Comparison of ENCODE assay signal across 8 cellular contexts in genomic region chr3:46695177-46695961, GRCh38. TPM values are rescaled to one million over a fixed set of nuclear protein-coding genes. Genes with fewer than 3 reads are reported as not detected.
A peak's percentile ranks its signal among the peaks of the same experiment; 100 is the strongest.
DNase-seq lines count a peak whose midpoint lies in the region; ATAC-seq and TF ChIP-seq lines count a peak whose summit lies in the region.

No MANE protein-coding gene starts in this region.

- peaks cover 2% of the 10 kb centered on the region for H3K27me3 Mint-ChIP-seq in stimulated activated naive CD8-positive, alpha-beta T cell treated with anti-CD3 and anti-CD28 coated beads, Interleukin-15, Interleukin-2, amounts not matched to agents 100 ng/mL and 50 ng/mL, for 24 hours

- DNase-seq in AG09319 (ENCODE audit: extremely low read depth, low read depth) (no peak), HK-2 (ENCODE audit: unreplicated experiment) (peak; percentile 17), UCSD-AML1 (lab: John Stamatoyannopoulos, UW; ENCODE audit: unreplicated experiment) (peak; percentile 83), left lobe of liver (ENCODE audit: low spot score) (peak; percentile 60), DMS153 treated with DMSO at 0.1 percent for 48 hours (lab: John Stamatoyannopoulos, UW; ENCODE audit: unreplicated experiment) (no peak)
- DNase-seq in central memory CD4-positive, alpha-beta T cell = peak; percentile 40

- ATAC-seq in left lobe of liver (no peak), GM18868 (IDR thresholded peaks at IDR 0.05; ENCODE audit: unreplicated experiment) (no peak)

- H3K27ac Mint-ChIP-seq in stimulated activated naive CD8-positive, alpha-beta T cell treated with anti-CD3 and anti-CD28 coated beads, Interleukin-15, Interleukin-2, amounts not matched to agents 100 ng/mL and 50 ng/mL, for 24 hours = peak overlapping the region; percentile 65

- peaks cover 23% of the 10 kb centered on the region for H3K4me1 Mint-ChIP-seq in stimulated activated naive CD8-positive, alpha-beta T cell treated with anti-CD3 and anti-CD28 coated beads, Interleukin-15, Interleukin-2, amounts not matched to agents 100 ng/mL and 50 ng/mL, for 24 hours (ENCODE audit: low read depth)

- H3K4me3 Mint-ChIP-seq in stimulated activated naive CD8-positive, alpha-beta T cell treated with anti-CD3 and anti-CD28 coated beads, Interleukin-15, Interleukin-2, amounts not matched to agents 100 ng/mL and 50 ng/mL, for 24 hours = no peak overlapping the region

- no peaks in the 10 kb centered on the region for H3K36me3 Mint-ChIP-seq in stimulated activated naive CD8-positive, alpha-beta T cell treated with anti-CD3 and anti-CD28 coated beads, Interleukin-15, Interleukin-2, amounts not matched to agents 100 ng/mL and 50 ng/mL, for 24 hours (ENCODE audit: low read depth)

- H3K9me3 Mint-ChIP-seq in stimulated activated naive CD8-positive, alpha-beta T cell treated with anti-CD3 and anti-CD28 coated beads, Interleukin-15, Interleukin-2, amounts not matched to agents 100 ng/mL and 50 ng/mL, for 24 hours = no peaks in the 10 kb centered on the region

- TF ChIP-seq CTCF in AG09319 (IDR thresholded peaks at IDR 0.05; ENCODE audit: low read depth, low read length) = peak; percentile 4

RNA-seq across cellular contexts. Expression of gene ALS2CL, which starts 1.9 kb away (rescaled TPM):
- total RNA-seq in left lobe of liver = 24.2 TPM

RNA-seq across cellular contexts. Expression of gene TMIE, which starts 5.8 kb away (rescaled TPM):
- 0.33 TPM for total RNA-seq in left lobe of liver

RNA-seq across cellular contexts. Expression of gene PRSS50, which starts 22.3 kb away (rescaled TPM):
- total RNA-seq in left lobe of liver = 0.13 TPM

Comparison
In these comparisons a context has a peak if more than half of its experiments do, and no peak if none do; other contexts are left out.
1. DNase-seq: peak in HK-2 (single experiment), UCSD-AML1 (single experiment), central memory CD4-positive, alpha-beta T cell (single experiment) and left lobe of liver (single experiment); none in AG09319 (single experiment) and DMS153 treated with DMSO at 0.1 percent for 48 hours (single experiment).